In genomic region chr20:63691711-63692435, GRCh38 we compare ENCODE assay signal across 11 cellular contexts. TPM values are rescaled to one million over a fixed set of nuclear protein-coding genes. Genes with fewer than 3 reads are reported as not detected.
DNase-seq lines count a peak whose midpoint lies in the region; ATAC-seq and TF ChIP-seq lines count a peak whose summit lies in the region.
"Had no signal": no experiment of that assay in that cellular context is flagged by ENCODE, and none has a peak within 500 bp of the region (broad histone marks: within the 10 kb centered on the region; RNA-seq: fewer than 3 reads in every experiment).

No MANE protein-coding gene starts in this region.

- H3K4me3 Mint-ChIP-seq in progenitor cell of endocrine pancreas (ENCODE audit: low read depth): no peak overlapping the region
- no peak overlapping the region for H3K4me3 Mint-ChIP-seq in activated naive CD8-positive, alpha-beta T cell treated with anti-CD3 and anti-CD28 coated beads, Interleukin-2, amount 50 U/mL, for 24 hours

- H3K9ac ChIP-seq in colonic mucosa (ENCODE audit: low read depth in 2 of 2, low read length in 2 of 2): peak overlapping the region in 1 of 2 donors; percentile 50

- H3K27me3 Mint-ChIP-seq in progenitor cell of endocrine pancreas: no peaks in the 10 kb centered on the region
- peaks cover 3% of the 10 kb centered on the region for H3K27me3 Mint-ChIP-seq in activated naive CD8-positive, alpha-beta T cell treated with anti-CD3 and anti-CD28 coated beads, Interleukin-2, amount 50 U/mL, for 24 hours

- H3K4me3 ChIP-seq in colonic mucosa: no peak overlapping the region

- H3K4me1 Mint-ChIP-seq in progenitor cell of endocrine pancreas (ENCODE audit: low read depth): no peaks in the 10 kb centered on the region
- peaks cover 14% of the 10 kb centered on the region for H3K4me1 Mint-ChIP-seq in activated naive CD8-positive, alpha-beta T cell treated with anti-CD3 and anti-CD28 coated beads, Interleukin-2, amount 50 U/mL, for 24 hours

- no peaks in the 10 kb centered on the region for H3K27me3 ChIP-seq in colonic mucosa

- H3K27ac Mint-ChIP-seq in progenitor cell of endocrine pancreas: peak overlapping the region; percentile 52
- H3K27ac Mint-ChIP-seq in activated naive CD8-positive, alpha-beta T cell treated with anti-CD3 and anti-CD28 coated beads, Interleukin-2, amount 50 U/mL, for 24 hours: no peak overlapping the region

- H3K9me3 ChIP-seq in colonic mucosa: no peaks in the 10 kb centered on the region

- peaks cover 37% of the 10 kb centered on the region for H3K4me1 ChIP-seq in colonic mucosa

- no peak for ATAC-seq in activated naive CD8-positive, alpha-beta T cell treated with anti-CD3 and anti-CD28 coated beads, Interleukin-2, amount 50 U/mL, for 24 hours
- no peak for ATAC-seq in HG03196 (IDR thresholded peaks at IDR 0.05; ENCODE audit: unreplicated experiment)

- no peaks in the 10 kb centered on the region for H3K36me3 ChIP-seq in colonic mucosa

- DNase-seq in DMS79 treated with DMSO at 0.1 percent for 48 hours (lab: John Stamatoyannopoulos, UW) (peak; percentile 33), DMS79 (lab: John Stamatoyannopoulos, UW) (no peak), colonic mucosa (peak; percentile 78), progenitor cell of endocrine pancreas (ENCODE audit: low spot score, unreplicated experiment) (no peak)
- DNase-seq in activated naive CD8-positive, alpha-beta T cell treated with anti-CD3 and anti-CD28 coated beads, Interleukin-2, amount 50 U/mL, for 24 hours: no peak
- DNase-seq: activated CD4-positive, alpha-beta T cell treated with anti-CD3 and anti-CD28 coated beads, Interleukin-2, amount 50 U/mL, for 48 hours; dermis blood vessel endothelial cell; DMS 273 treated with DMSO at 0.1 percent for 48 hours; NCI-H1694 treated with DMSO at 0.1 percent for 48 hours; stimulated activated CD4-positive, alpha-beta T cell treated with anti-CD3 and anti-CD28 coated beads, Interleukin-4, amount 100 ng/mL, for 24 hours had no signal

- H3K36me3 Mint-ChIP-seq in progenitor cell of endocrine pancreas (ENCODE audit: insufficient read depth): peaks cover 2% of the 10 kb centered on the region
- H3K36me3 Mint-ChIP-seq in activated naive CD8-positive, alpha-beta T cell treated with anti-CD3 and anti-CD28 coated beads, Interleukin-2, amount 50 U/mL, for 24 hours (ENCODE audit: low read depth): peaks cover 7% of the 10 kb centered on the region

- intact Hi-C loops in colonic mucosa (cut with DNase I): no loop called here

- peak overlapping the region; percentile 83 for H3K27ac ChIP-seq in colonic mucosa

- TF ChIP-seq CTCF in colonic mucosa (IDR thresholded peaks at IDR 0.05): no peak
- no peak for TF ChIP-seq CTCF in progenitor cell of endocrine pancreas (IDR thresholded peaks at IDR 0.05; ENCODE audit: unreplicated experiment)

- no peaks in the 10 kb centered on the region for H3K9me3 Mint-ChIP-seq in progenitor cell of endocrine pancreas (ENCODE audit: low read depth)
- no peaks in the 10 kb centered on the region for H3K9me3 Mint-ChIP-seq in activated naive CD8-positive, alpha-beta T cell treated with anti-CD3 and anti-CD28 coated beads, Interleukin-2, amount 50 U/mL, for 24 hours

RNA-seq across cellular contexts. Expression of gene TNFRSF6B, which starts 4.6 kb away (rescaled TPM):
- total RNA-seq in colonic mucosa: 1 to 10 TPM in 1 of 2 donors, not detected in 1; 7.5 TPM
- not detected in 2 replicates for total RNA-seq in progenitor cell of endocrine pancreas

RNA-seq across cellular contexts. Expression of gene ARFRP1, which starts 15.9 kb away (rescaled TPM):
- total RNA-seq in colonic mucosa (10 to 100 TPM; 35.3 to 76.9 TPM), progenitor cell of endocrine pancreas (51.0 and 53.8 TPM in 2 replicates)

RNA-seq across cellular contexts. Expression of gene ZGPAT, which starts 16.0 kb away (rescaled TPM):
- 10 to 100 TPM; 27.2 to 41.4 TPM for total RNA-seq in colonic mucosa
- 38.5 and 39.0 TPM in 2 replicates for total RNA-seq in progenitor cell of endocrine pancreas

RNA-seq across cellular contexts. Expression of gene RTEL1, which starts 33.8 kb away (rescaled TPM):
- total RNA-seq in colonic mucosa (10 to 100 TPM; 25.7 to 34.9 TPM), progenitor cell of endocrine pancreas (35.5 and 39.7 TPM in 2 replicates)

RNA-seq across cellular contexts. Expression of gene STMN3, which starts 38.6 kb away (rescaled TPM):
- 1 to 10 TPM; 2.5 to 5.3 TPM for total RNA-seq in colonic mucosa
- total RNA-seq in progenitor cell of endocrine pancreas: 25.6 and 26.5 TPM in 2 replicates

Comparison
In these comparisons a context has a peak if more than half of its experiments do, and no peak if none do; other contexts are left out.
1. DNase-seq: peak in DMS79 treated with DMSO at 0.1 percent for 48 hours (single experiment) and colonic mucosa (single experiment); none in DMS79 (single experiment), progenitor cell of endocrine pancreas (single experiment) and activated naive CD8-positive, alpha-beta T cell treated with anti-CD3 and anti-CD28 coated beads, Interleukin-2, amount 50 U/mL, for 24 hours (single experiment).